ENCODE assay signal across 15 cellular contexts in genomic region chr3:30635072-30635471, GRCh38. TPM values are rescaled to one million over a fixed set of nuclear protein-coding genes. Genes with fewer than 3 reads are reported as not detected.
DNase-seq lines count a peak whose midpoint lies in the region; ATAC-seq and TF ChIP-seq lines count a peak whose summit lies in the region.
"Had no signal": no experiment of that assay in that cellular context is flagged by ENCODE, and none has a peak within 500 bp of the region (broad histone marks: within the 10 kb centered on the region; RNA-seq: fewer than 3 reads in every experiment).

No MANE protein-coding gene starts in this region.

- H3K27ac ChIP-seq in psoas muscle = no peak overlapping the region
- H3K27ac ChIP-seq: 22Rv1, VCaP had no signal

- intact Hi-C loops in psoas muscle (cut with DNase I) = no loop called here

- WGBS in psoas muscle, 3 donors = 93 to 97% (median 94%) methylated on average over 1 of the region's 1 CpG

- H3K9me3 Mint-ChIP-seq in T-helper 1 cell treated with Interleukin-12 subunit alpha and Interleukin-12 subunit beta and Interleukin-4 antibody, amounts not matched to agents 30 μg/mL and 1 μg/mL, for 36 hours = no peaks in the 10 kb centered on the region
- H3K9me3 Mint-ChIP-seq in IgD-negative memory B cell (no peaks in the 10 kb centered on the region), progenitor cell of endocrine pancreas (ENCODE audit: low read depth) (no peaks in the 10 kb centered on the region)
- H3K9me3 Mint-ChIP-seq in activated naive CD8-positive, alpha-beta T cell treated with anti-CD3 and anti-CD28 coated beads, Interleukin-2, amount 50 U/mL, for 24 hours = no peaks in the 10 kb centered on the region

- peak overlapping the region; percentile 89 for H3K27ac Mint-ChIP-seq in T-helper 1 cell treated with Interleukin-12 subunit alpha and Interleukin-12 subunit beta and Interleukin-4 antibody, amounts not matched to agents 30 μg/mL and 1 μg/mL, for 36 hours
- peak overlapping the region; percentile 77 to 97 (median 90) for H3K27ac Mint-ChIP-seq in IgD-negative memory B cell
- H3K27ac Mint-ChIP-seq in activated naive CD8-positive, alpha-beta T cell treated with anti-CD3 and anti-CD28 coated beads, Interleukin-2, amount 50 U/mL, for 24 hours = peak overlapping the region; percentile 93
- H3K27ac Mint-ChIP-seq in progenitor cell of endocrine pancreas = no peak overlapping the region

- peaks cover 39% of the 10 kb centered on the region for H3K36me3 Mint-ChIP-seq in T-helper 1 cell treated with Interleukin-12 subunit alpha and Interleukin-12 subunit beta and Interleukin-4 antibody, amounts not matched to agents 30 μg/mL and 1 μg/mL, for 36 hours (ENCODE audit: low read depth)
- peaks cover 4% of the 10 kb centered on the region for H3K36me3 Mint-ChIP-seq in IgD-negative memory B cell
- H3K36me3 Mint-ChIP-seq in activated naive CD8-positive, alpha-beta T cell treated with anti-CD3 and anti-CD28 coated beads, Interleukin-2, amount 50 U/mL, for 24 hours (ENCODE audit: low read depth) = peaks cover 68% of the 10 kb centered on the region
- H3K36me3 Mint-ChIP-seq in progenitor cell of endocrine pancreas (ENCODE audit: insufficient read depth) = peaks cover 17% of the 10 kb centered on the region

- H3K36me3 ChIP-seq in psoas muscle (ENCODE audit: insufficient read depth in 1 of 2, low read depth in 1 of 2) = no peaks in the 10 kb centered on the region

- H3K4me3 Mint-ChIP-seq in T-helper 1 cell treated with Interleukin-12 subunit alpha and Interleukin-12 subunit beta and Interleukin-4 antibody, amounts not matched to agents 30 μg/mL and 1 μg/mL, for 36 hours = peak overlapping the region; percentile 28
- peak overlapping the region in 3 of 4 donors; percentile 58 to 82 (median 60) for H3K4me3 Mint-ChIP-seq in IgD-negative memory B cell
- H3K4me3 Mint-ChIP-seq in activated naive CD8-positive, alpha-beta T cell treated with anti-CD3 and anti-CD28 coated beads, Interleukin-2, amount 50 U/mL, for 24 hours = peak overlapping the region; percentile 40
- no peak overlapping the region for H3K4me3 Mint-ChIP-seq in progenitor cell of endocrine pancreas (ENCODE audit: low read depth)

- peak overlapping the region; percentile 0 for H3K4me3 ChIP-seq in psoas muscle

- H3K27me3 Mint-ChIP-seq in T-helper 1 cell treated with Interleukin-12 subunit alpha and Interleukin-12 subunit beta and Interleukin-4 antibody, amounts not matched to agents 30 μg/mL and 1 μg/mL, for 36 hours (ENCODE audit: low read depth) = no peaks in the 10 kb centered on the region
- no peaks in the 10 kb centered on the region for H3K27me3 Mint-ChIP-seq in IgD-negative memory B cell
- no peaks in the 10 kb centered on the region for H3K27me3 Mint-ChIP-seq in activated naive CD8-positive, alpha-beta T cell treated with anti-CD3 and anti-CD28 coated beads, Interleukin-2, amount 50 U/mL, for 24 hours
- no peaks in the 10 kb centered on the region for H3K27me3 Mint-ChIP-seq in progenitor cell of endocrine pancreas

- H3K9me3 ChIP-seq in psoas muscle = peaks cover 8% of the 10 kb centered on the region

- DNase-seq in T-helper 1 cell = no peak
- DNase-seq in activated naive CD8-positive, alpha-beta T cell treated with anti-CD3 and anti-CD28 coated beads, Interleukin-2, amount 50 U/mL, for 24 hours = no peak
- DNase-seq in psoas muscle = no peak
- DNase-seq in progenitor cell of endocrine pancreas (ENCODE audit: low spot score, unreplicated experiment) = no peak
- DNase-seq: central memory CD4-positive, alpha-beta T cell; COR-L47; IMR-90; NCI-H1105; stimulated activated CD4-positive, alpha-beta T cell treated with anti-CD3 and anti-CD28 coated beads, Interleukin-2, amount 100 ng/mL, for 24 hours had no signal

- H3K27me3 ChIP-seq in psoas muscle (ENCODE audit: insufficient read depth in 3 of 3, low read length in 2 of 3) = no peaks in the 10 kb centered on the region

- peaks cover 87% of the 10 kb centered on the region for H3K4me1 Mint-ChIP-seq in T-helper 1 cell treated with Interleukin-12 subunit alpha and Interleukin-12 subunit beta and Interleukin-4 antibody, amounts not matched to agents 30 μg/mL and 1 μg/mL, for 36 hours (ENCODE audit: low read depth)
- H3K4me1 Mint-ChIP-seq in IgD-negative memory B cell (peaks cover 76 to 90% (median 80%) of the 10 kb centered on the region in 3 donors), progenitor cell of endocrine pancreas (ENCODE audit: low read depth) (peaks cover 15% of the 10 kb centered on the region)
- peaks cover 99% of the 10 kb centered on the region for H3K4me1 Mint-ChIP-seq in activated naive CD8-positive, alpha-beta T cell treated with anti-CD3 and anti-CD28 coated beads, Interleukin-2, amount 50 U/mL, for 24 hours

- no peak for TF ChIP-seq CTCF in psoas muscle (IDR thresholded peaks at IDR 0.05)
- no peak for TF ChIP-seq CTCF in progenitor cell of endocrine pancreas (IDR thresholded peaks at IDR 0.05; ENCODE audit: unreplicated experiment)

- peaks cover 65% of the 10 kb centered on the region for H3K4me1 ChIP-seq in psoas muscle

- no peak for ATAC-seq in activated naive CD8-positive, alpha-beta T cell treated with anti-CD3 and anti-CD28 coated beads, Interleukin-2, amount 50 U/mL, for 24 hours
- no peak for ATAC-seq in psoas muscle
- ATAC-seq in HG02973 (IDR thresholded peaks at IDR 0.05; ENCODE audit: unreplicated experiment) = no peak
- no peak for ATAC-seq in GM19035 (IDR thresholded peaks at IDR 0.05; ENCODE audit: unreplicated experiment)

RNA-seq across cellular contexts. Expression of gene TGFBR2, which starts 28.7 kb away (rescaled TPM):
- 76.8 TPM for polyA plus RNA-seq in IgD-negative memory B cell
- 10 to 100 TPM; 36.0 to 51.8 (median 44.6) TPM for total RNA-seq in psoas muscle
- 10 to 100 TPM; 19.7 to 58.8 (median 23.4) TPM for polyA plus RNA-seq in psoas muscle
- total RNA-seq in progenitor cell of endocrine pancreas = 21.1 and 21.2 TPM in 2 replicates
